1 cellular context compared by ENCODE assay signal in genomic region chr21:31929548-31929947, GRCh38.
TF ChIP-seq lines count a peak whose summit lies in the region.

No MANE protein-coding gene starts in this region.

TF ChIP-seq in HepG2, 621 proteins besides CTCF, POLR2A, EP300 and RAD21 (continued from another document and continues in another):
- no peak for TF ChIP-seq TFDP2 (CRISPR knock-in tag; IDR thresholded peaks at IDR 0.05)
- TF ChIP-seq IRF9 (CRISPR knock-in tag; IDR thresholded peaks at IDR 0.05; ENCODE audit: borderline replicate concordance): no peak
- no peak for TF ChIP-seq TRIM22 (IDR thresholded peaks at IDR 0.05)
- TF ChIP-seq ZNF557 (CRISPR knock-in tag; IDR thresholded peaks at IDR 0.05): no peak
- peak; percentile 82; the same call in 1 of the 2 replicates for TF ChIP-seq HDAC2 (CRISPR knock-in tag; IDR thresholded peaks at IDR 0.05)
- TF ChIP-seq ZFP82 (CRISPR knock-in tag; IDR thresholded peaks at IDR 0.05; ENCODE audit: borderline replicate concordance): 0 out of 2 replicates have a peak, but pooled peaks have one; percentile 28
- TF ChIP-seq NR2C2 (CRISPR knock-in tag; IDR thresholded peaks at IDR 0.05; ENCODE audit: borderline replicate concordance): peak; percentile 45; the same call in 1 of the 2 replicates
- TF ChIP-seq ZBTB1 (CRISPR knock-in tag; IDR thresholded peaks at IDR 0.05; ENCODE audit: borderline replicate concordance): no peak
- TF ChIP-seq CHD2 (IDR thresholded peaks at IDR 0.05; ENCODE audit: low read depth, low read length): no peak
- TF ChIP-seq BCL6 (CRISPR knock-in tag; IDR thresholded peaks at IDR 0.05): peak; percentile 77
- TF ChIP-seq ZNF280D (CRISPR knock-in tag; IDR thresholded peaks at IDR 0.05): peak; percentile 69; the same call in 1 of the 2 replicates
- no peak for TF ChIP-seq MED13 (CRISPR knock-in tag; IDR thresholded peaks at IDR 0.05)
- peak; percentile 93 for TF ChIP-seq RXRB (CRISPR knock-in tag; IDR thresholded peaks at IDR 0.05; ENCODE audit: borderline replicate concordance)
- TF ChIP-seq ZNF30 (CRISPR knock-in tag; IDR thresholded peaks at IDR 0.05): no peak
- TF ChIP-seq PHF20 (CRISPR knock-in tag; IDR thresholded peaks at IDR 0.05): no peak
- no peak for TF ChIP-seq RERE (CRISPR knock-in tag; IDR thresholded peaks at IDR 0.05; ENCODE audit: low read depth)
- no peak for TF ChIP-seq UBTF (CRISPR knock-in tag; IDR thresholded peaks at IDR 0.05)
- TF ChIP-seq ZC3H13 (CRISPR knock-in tag; IDR thresholded peaks at IDR 0.05): no peak
- no peak for TF ChIP-seq ZNF296 (CRISPR knock-in tag; conservative IDR thresholded peaks at IDR 0.05)
- TF ChIP-seq ONECUT2 (CRISPR knock-in tag; IDR thresholded peaks at IDR 0.05): peak; percentile 74
- 0 out of 2 replicates have a peak, but pooled peaks have one; percentile 33 for TF ChIP-seq TIGD3 (CRISPR knock-in tag; IDR thresholded peaks at IDR 0.05; ENCODE audit: borderline replicate concordance)
- TF ChIP-seq RNF2 (conservative IDR thresholded peaks at IDR 0.05; ENCODE audit: low read depth): no peak
- TF ChIP-seq CBX1 (IDR thresholded peaks at IDR 0.05; ENCODE audit: low read depth): no peak
- TF ChIP-seq ARID4A (CRISPR knock-in tag; IDR thresholded peaks at IDR 0.05; ENCODE audit: borderline replicate concordance): peak; percentile 42; the same call in 1 of the 2 replicates
- no peak for TF ChIP-seq SATB2 (CRISPR knock-in tag; IDR thresholded peaks at IDR 0.05)
- TF ChIP-seq HMG20A (CRISPR knock-in tag; IDR thresholded peaks at IDR 0.05; ENCODE audit: borderline replicate concordance): peak; percentile 93
- no peak for TF ChIP-seq REST (IDR thresholded peaks at IDR 0.05; ENCODE audit: borderline replicate concordance in 1 of 2, low read depth in 1 of 2, low read length in 2 of 2)
- no peak for TF ChIP-seq KDM4B (CRISPR knock-in tag; IDR thresholded peaks at IDR 0.05)
- no peak for TF ChIP-seq POLR2G (IDR thresholded peaks at IDR 0.05; ENCODE audit: low read depth, low read length)
- peak; percentile 39; the same call in 1 of the 2 replicates for TF ChIP-seq ARNTL (CRISPR knock-in tag; IDR thresholded peaks at IDR 0.05)
- TF ChIP-seq ZNF724P (CRISPR knock-in tag; IDR thresholded peaks at IDR 0.05; ENCODE audit: borderline replicate concordance): no peak
- TF ChIP-seq HCFC1 (IDR thresholded peaks at IDR 0.05; ENCODE audit: low read depth, low read length): no peak
